12 cellular contexts compared by ENCODE assay signal in genomic region chr5:42250-42649, GRCh38. TPM values are rescaled to one million over a fixed set of nuclear protein-coding genes. Genes with fewer than 3 reads are reported as not detected.
DNase-seq lines count a peak whose midpoint lies in the region; ATAC-seq and TF ChIP-seq lines count a peak whose summit lies in the region.
"Had no signal": no experiment of that assay in that cellular context is flagged by ENCODE, and none has a peak within 500 bp of the region (broad histone marks: within the 10 kb centered on the region; RNA-seq: fewer than 3 reads in every experiment).

No MANE protein-coding gene starts in this region.

- intact Hi-C loops in breast epithelium (cut with DNase I; ENCODE audit: low total_unique reads), result no loop called here
- intact Hi-C loops in left lung (cut with DNase I), result no loop called here
- intact Hi-C loops in transverse colon (cut with DNase I; ENCODE audit: low total_unique reads), result no loop called here
- intact Hi-C loops in activated T-helper 1 cell treated with anti-CD3 and anti-CD28 coated beads, Interleukin-12 subunit alpha, Interleukin-12 subunit beta, Interleukin-2, Interleukin-4 antibody, amounts not matched to agents 30 ng/mL and 10 ng/mL and 1 ng/mL, durations not matched to agents 14 hours and 24 hours and 36 hours (cut with micrococcal nuclease), result no loop called here

- H3K4me1 ChIP-seq in breast epithelium (no peaks in the 10 kb centered on the region), left lung (no peaks in the 10 kb centered on the region), transverse colon (no peaks in the 10 kb centered on the region)

- H3K27ac Mint-ChIP-seq in activated T-helper 1 cell treated with anti-CD3 and anti-CD28 coated beads, Interleukin-12 subunit alpha, Interleukin-12 subunit beta, Interleukin-2, Interleukin-4 antibody, amounts not matched to agents 30 ng/mL and 10 ng/mL and 1 ng/mL, durations not matched to agents 14 hours and 24 hours and 36 hours, result no peak overlapping the region
- H3K27ac Mint-ChIP-seq: natural killer cell had no signal

- WGBS in transverse colon (ENCODE audit: low coverage in 1 of 2), 2 donors, result 36 to 38% methylated on average over 5 to 6 of the region's 6 CpGs

- ATAC-seq in left lung, result peak; percentile 79
- ATAC-seq: natural killer cell had no signal

- H3K9me3 Mint-ChIP-seq in activated T-helper 1 cell treated with anti-CD3 and anti-CD28 coated beads, Interleukin-12 subunit alpha, Interleukin-12 subunit beta, Interleukin-2, Interleukin-4 antibody, amounts not matched to agents 30 ng/mL and 10 ng/mL and 1 ng/mL, durations not matched to agents 14 hours and 24 hours and 36 hours, result no peaks in the 10 kb centered on the region
- H3K9me3 Mint-ChIP-seq: natural killer cell had no signal

- no peaks in the 10 kb centered on the region for H3K4me1 Mint-ChIP-seq in activated T-helper 1 cell treated with anti-CD3 and anti-CD28 coated beads, Interleukin-12 subunit alpha, Interleukin-12 subunit beta, Interleukin-2, Interleukin-4 antibody, amounts not matched to agents 30 ng/mL and 10 ng/mL and 1 ng/mL, durations not matched to agents 14 hours and 24 hours and 36 hours (ENCODE audit: low read depth)
- H3K4me1 Mint-ChIP-seq: natural killer cell had no signal

- no peak overlapping the region for H3K4me3 Mint-ChIP-seq in activated T-helper 1 cell treated with anti-CD3 and anti-CD28 coated beads, Interleukin-12 subunit alpha, Interleukin-12 subunit beta, Interleukin-2, Interleukin-4 antibody, amounts not matched to agents 30 ng/mL and 10 ng/mL and 1 ng/mL, durations not matched to agents 14 hours and 24 hours and 36 hours
- H3K4me3 Mint-ChIP-seq: natural killer cell had no signal

- TF ChIP-seq CTCF in breast epithelium (IDR thresholded peaks at IDR 0.05), result peak in 2 of 3 donors; percentile 22 to 32
- TF ChIP-seq CTCF in left lung (IDR thresholded peaks at IDR 0.05), result peak in 1 of 2 donors; percentile 9
- TF ChIP-seq CTCF in transverse colon (IDR thresholded peaks at IDR 0.05), result peak in 2 of 5 experiments; percentile 12 to 13

- TF ChIP-seq POLR2A in breast epithelium (IDR thresholded peaks at IDR 0.05) (no peak), transverse colon (IDR thresholded peaks at IDR 0.05) (no peak)

- H3K4me3 ChIP-seq in breast epithelium, result no peak overlapping the region
- no peak overlapping the region for H3K4me3 ChIP-seq in left lung
- H3K4me3 ChIP-seq in transverse colon, result no peak overlapping the region

- H3K27me3 ChIP-seq in breast epithelium, result peaks cover 0 to 3% of the 10 kb centered on the region in 2 donors
- H3K27me3 ChIP-seq in left lung, result peaks cover 0 to 30% of the 10 kb centered on the region in 2 donors
- H3K27me3 ChIP-seq in transverse colon, result peaks cover 9% of the 10 kb centered on the region

- no peak for TF ChIP-seq EP300 in transverse colon (IDR thresholded peaks at IDR 0.05; ENCODE audit: low read depth)

- H3K27me3 Mint-ChIP-seq in activated T-helper 1 cell treated with anti-CD3 and anti-CD28 coated beads, Interleukin-12 subunit alpha, Interleukin-12 subunit beta, Interleukin-2, Interleukin-4 antibody, amounts not matched to agents 30 ng/mL and 10 ng/mL and 1 ng/mL, durations not matched to agents 14 hours and 24 hours and 36 hours (ENCODE audit: insufficient read depth), result peaks cover 9% of the 10 kb centered on the region

- H3K27ac ChIP-seq in breast epithelium (no peak overlapping the region), left lung (no peak overlapping the region), transverse colon (no peak overlapping the region)

- H3K36me3 ChIP-seq in breast epithelium (no peaks in the 10 kb centered on the region), left lung (no peaks in the 10 kb centered on the region), transverse colon (no peaks in the 10 kb centered on the region)

- DNase-seq in AG20443 (ENCODE audit: low spot score) (peak; percentile 37), KBM-7 (peak; percentile 51), breast epithelium (ENCODE audit: low spot score in 2 of 2) (no peak), left lung (no peak), transverse colon (no peak), NCI-H446 treated with DMSO at 0.1 percent for 48 hours (lab: John Stamatoyannopoulos, UW) (no peak), T-helper 2 cell (no peak)
- DNase-seq in activated T-helper 1 cell treated with anti-CD3 and anti-CD28 coated beads, Interleukin-12 subunit alpha, Interleukin-12 subunit beta, Interleukin-2, Interleukin-4 antibody, amounts not matched to agents 30 ng/mL and 10 ng/mL and 1 ng/mL, durations not matched to agents 14 hours and 24 hours and 36 hours (ENCODE audit: low spot score), result no peak
- DNase-seq: natural killer cell, NCI-H1417 treated with DMSO at 0.1 percent for 48 hours had no signal

- H3K36me3 Mint-ChIP-seq in activated T-helper 1 cell treated with anti-CD3 and anti-CD28 coated beads, Interleukin-12 subunit alpha, Interleukin-12 subunit beta, Interleukin-2, Interleukin-4 antibody, amounts not matched to agents 30 ng/mL and 10 ng/mL and 1 ng/mL, durations not matched to agents 14 hours and 24 hours and 36 hours (ENCODE audit: low read depth), result no peaks in the 10 kb centered on the region
- H3K36me3 Mint-ChIP-seq: natural killer cell had no signal

- in situ Hi-C loops in KBM-7 (cut with MboI; ENCODE audit: low pct_unique_long_range_greater_than_20kb, low sequenced_read_pairs) (no loop called here), transverse colon (cut with MboI; ENCODE audit: low pct_ligation_motif_present in 1 of 4, low pct_unique_long_range_greater_than_20kb in 1 of 4, low sequenced_read_pairs in 3 of 4) (no loop called here)

- H3K9me3 ChIP-seq in breast epithelium (no peaks in the 10 kb centered on the region), left lung (no peaks in the 10 kb centered on the region), transverse colon (no peaks in the 10 kb centered on the region)

RNA-seq across cellular contexts. Expression of gene PLEKHG4B, which starts 49.7 kb away (rescaled TPM):
- 1 to 10 TPM in 2 of 3 donors, not detected in 1; 4.3 to 5.4 TPM for total RNA-seq in breast epithelium
- total RNA-seq in left lung, result 1 to 10 TPM; 1.2 TPM
- under 1 TPM in 3 of 4 donors, not detected in 1; under 0.01 to 0.40 (median under 0.01) TPM for total RNA-seq in transverse colon
- not detected in 2 replicates for total RNA-seq in activated T-helper 1 cell treated with anti-CD3 and anti-CD28 coated beads, Interleukin-12 subunit alpha, Interleukin-12 subunit beta, Interleukin-2, Interleukin-4 antibody, amounts not matched to agents 30 ng/mL and 10 ng/mL and 1 ng/mL, durations not matched to agents 14 hours and 24 hours and 36 hours
- total RNA-seq: endothelial cell of umbilical vein; T-helper 1 cell treated with Interleukin-12 subunit alpha and Interleukin-12 subunit beta and Interleukin-4 antibody, amounts not matched to agents 30 ng/mL and 1 ng/mL, for 36 hours had no signal

Comparison
In these comparisons a context has a peak if more than half of its experiments do, and no peak if none do; other contexts are left out.
1. DNase-seq: peak in AG20443 (single experiment) and KBM-7 (single experiment); none in breast epithelium (0 of 2), left lung (0 of 2), transverse colon (single experiment), NCI-H446 treated with DMSO at 0.1 percent for 48 hours (single experiment), activated T-helper 1 cell treated with anti-CD3 and anti-CD28 coated beads, Interleukin-12 subunit alpha, Interleukin-12 subunit beta, Interleukin-2, Interleukin-4 antibody, amounts not matched to agents 30 ng/mL and 10 ng/mL and 1 ng/mL, durations not matched to agents 14 hours and 24 hours and 36 hours (single experiment) and T-helper 2 cell (0 of 5).